8 cellular contexts compared by ENCODE assay signal in genomic region chr5:141040763-141041426, GRCh38. TPM values are rescaled to one million over a fixed set of nuclear protein-coding genes. Genes with fewer than 3 reads are reported as not detected.
A peak's percentile ranks its signal among the peaks of the same experiment; 100 is the strongest.
DNase-seq lines count a peak whose midpoint lies in the region; ATAC-seq, FAIRE-seq and TF ChIP-seq lines count a peak whose summit lies in the region.

No MANE protein-coding gene starts in this region.

- H3K27ac Mint-ChIP-seq in endothelial cell (ENCODE audit: unreplicated experiment): no peak overlapping the region

- no peaks in the 10 kb centered on the region for H3K36me3 ChIP-seq in mesendoderm (ENCODE audit: control insufficient read depth, insufficient read depth, low read length)

- H3K56ac ChIP-seq in mesendoderm (ENCODE audit: low read length): peak overlapping the region; percentile 87

- no peak overlapping the region for H3K23ac ChIP-seq in mesendoderm (ENCODE audit: low read length)

- no peaks in the 10 kb centered on the region for H3K79me2 ChIP-seq in mesendoderm (ENCODE audit: control insufficient read depth, insufficient read depth, low read length)

- peak; percentile 61 for FAIRE-seq in GM12891 (lab: Jason Lieb, UNC)

- TF ChIP-seq POLR2A in GM12891 (IDR thresholded peaks at IDR 0.05; ENCODE audit: low read depth, low read length): no peak

- no peaks in the 10 kb centered on the region for H3K79me1 ChIP-seq in mesendoderm (ENCODE audit: low read length)

- H3K36me3 Mint-ChIP-seq in endothelial cell (ENCODE audit: low read depth, unreplicated experiment): no peaks in the 10 kb centered on the region

- no peaks in the 10 kb centered on the region for H3K4me1 Mint-ChIP-seq in endothelial cell (ENCODE audit: unreplicated experiment)

- no peaks in the 10 kb centered on the region for H3K27me3 ChIP-seq in mesendoderm (ENCODE audit: insufficient read depth, low read length, poor library complexity)

- no peak overlapping the region for H2BK15ac ChIP-seq in mesendoderm (replicated peaks; ENCODE audit: low read depth)

- no peak overlapping the region for H2AK5ac ChIP-seq in mesendoderm (ENCODE audit: low read length)

- peak overlapping the region; percentile 80 for H3K9ac ChIP-seq in mesendoderm (ENCODE audit: low read length)

- peak overlapping the region; percentile 69 for H3K4me3 ChIP-seq in mesendoderm (ENCODE audit: low read length)

- no peak overlapping the region for H3K27ac ChIP-seq in mesendoderm (ENCODE audit: low read depth, low read length)

- H3K4ac ChIP-seq in mesendoderm (ENCODE audit: low read depth, low read length): no peak overlapping the region

- no CpG with 5 or more reads among the region's 25 CpGs for WGBS in mesendoderm (ENCODE audit: extremely low coverage, insufficient coverage, low lambda C conversion rate)

- ATAC-seq in HG03439 (IDR thresholded peaks at IDR 0.05; ENCODE audit: unreplicated experiment): no peak

- TF ChIP-seq CTCF in endothelial cell (IDR thresholded peaks at IDR 0.05; ENCODE audit: unreplicated experiment): peak; percentile 99

- no peak overlapping the region for H3K18ac ChIP-seq in mesendoderm (ENCODE audit: low read length)

- H3K4me1 ChIP-seq in mesendoderm (ENCODE audit: control insufficient read depth, low read depth, low read length): no peaks in the 10 kb centered on the region

- H3K9me3 Mint-ChIP-seq in endothelial cell (ENCODE audit: unreplicated experiment): no peaks in the 10 kb centered on the region

- no peak overlapping the region for H3K4me3 Mint-ChIP-seq in endothelial cell (ENCODE audit: unreplicated experiment)

- no peak overlapping the region for H4K5ac ChIP-seq in mesendoderm (ENCODE audit: low read length)

- H2BK5ac ChIP-seq in mesendoderm (ENCODE audit: low read length): no peak overlapping the region

- no peak overlapping the region for H2BK120ac ChIP-seq in mesendoderm (ENCODE audit: low read depth, low read length)

- DNase-seq in GM12891 (ENCODE audit: insufficient read length, low spot score) (peak; percentile 48), HS-5 (ENCODE audit: low read depth) (peak; percentile 91), NCI-H82 treated with DMSO at 0.1 percent for 48 hours (lab: John Stamatoyannopoulos, UW; ENCODE audit: unreplicated experiment) (peak; percentile 92), endothelial cell (ENCODE audit: low spot score) (peak; percentile 100), mesendoderm (peak; percentile 99)
- DNase-seq in activated CD8-positive, alpha-beta memory T cell treated with anti-CD3 and anti-CD28 coated beads for 48 hours (ENCODE audit: low read depth in 2 of 3, low spot score in 2 of 3): peak; percentile 22 to 62 (median 36)
- DNase-seq in stimulated activated CD8-positive, alpha-beta memory T cell treated with anti-CD3 and anti-CD28 coated beads, Interleukin-15, amount 100 ng/mL, for 1 hour (ENCODE audit: low read depth): peak; percentile 10

- H3K27me3 Mint-ChIP-seq in endothelial cell (ENCODE audit: unreplicated experiment): no peaks in the 10 kb centered on the region

- H3K4me2 ChIP-seq in mesendoderm (ENCODE audit: low read length): peak overlapping the region; percentile 98

- H4K8ac ChIP-seq in mesendoderm (ENCODE audit: low read depth, low read length): no peak overlapping the region

TF ChIP-seq in GM12891, 5 proteins besides CTCF, POLR2A, EP300 and RAD21:
- no peak for TF ChIP-seq POLR2AphosphoS5 (IDR thresholded peaks at IDR 0.05; ENCODE audit: low read depth, low read length)
- no peak for TF ChIP-seq POU2F2 (IDR thresholded peaks at IDR 0.05; ENCODE audit: low read depth, low read length)
- no peak for TF ChIP-seq SPI1 (IDR thresholded peaks at IDR 0.05; ENCODE audit: low read depth, low read length)
- TF ChIP-seq TAF1 (IDR thresholded peaks at IDR 0.05; ENCODE audit: low read depth, low read length): no peak
- no peak for TF ChIP-seq PAX5 (IDR thresholded peaks at IDR 0.05; ENCODE audit: insufficient read depth, low read length, severe bottlenecking)

RNA-seq across cellular contexts. Expression of gene PCDHB1, which starts 10.3 kb away (rescaled TPM):
- polyA plus RNA-seq in GM12891 (2012; ENCODE audit: low read depth, missing spikeins): not detected
- not detected for total RNA-seq in endothelial cell (ENCODE audit: unreplicated experiment)
- 0.03 TPM for polyA plus RNA-seq in mesendoderm (2013, experiment 1 of 2)
- 0.07 TPM for polyA plus RNA-seq in mesendoderm (2013, experiment 2 of 2)

RNA-seq across cellular contexts. Expression of gene PCDHB2, which starts 53.5 kb away (rescaled TPM):
- polyA plus RNA-seq in GM12891 (2012; ENCODE audit: low read depth, missing spikeins): not detected
- 44.9 TPM for total RNA-seq in endothelial cell (ENCODE audit: unreplicated experiment)
- polyA plus RNA-seq in mesendoderm (2013, experiment 1 of 2): 18.5 TPM
- polyA plus RNA-seq in mesendoderm (2013, experiment 2 of 2): 17.7 TPM

RNA-seq across cellular contexts. Expression of gene PCDHB3, which starts 59.4 kb away (rescaled TPM):
- not detected for polyA plus RNA-seq in GM12891 (2012; ENCODE audit: low read depth, missing spikeins)
- 6.5 TPM for total RNA-seq in endothelial cell (ENCODE audit: unreplicated experiment)
- polyA plus RNA-seq in mesendoderm (2013, experiment 1 of 2): 1.1 TPM
- 1.1 TPM for polyA plus RNA-seq in mesendoderm (2013, experiment 2 of 2)

Comparison
In these comparisons a context has a peak if more than half of its experiments do, and no peak if none do; other contexts are left out.
1. DNase-seq: peak in every context shown above with its lines; median percentile 100 in endothelial cell; 99 in mesendoderm; 92 in NCI-H82 treated with DMSO at 0.1 percent for 48 hours; 91 in HS-5; 48 in GM12891; 36 in activated CD8-positive, alpha-beta memory T cell treated with anti-CD3 and anti-CD28 coated beads for 48 hours; 10 in stimulated activated CD8-positive, alpha-beta memory T cell treated with anti-CD3 and anti-CD28 coated beads, Interleukin-15, amount 100 ng/mL, for 1 hour.